8 cellular contexts compared by ENCODE assay signal in the genomic region with DNA sequence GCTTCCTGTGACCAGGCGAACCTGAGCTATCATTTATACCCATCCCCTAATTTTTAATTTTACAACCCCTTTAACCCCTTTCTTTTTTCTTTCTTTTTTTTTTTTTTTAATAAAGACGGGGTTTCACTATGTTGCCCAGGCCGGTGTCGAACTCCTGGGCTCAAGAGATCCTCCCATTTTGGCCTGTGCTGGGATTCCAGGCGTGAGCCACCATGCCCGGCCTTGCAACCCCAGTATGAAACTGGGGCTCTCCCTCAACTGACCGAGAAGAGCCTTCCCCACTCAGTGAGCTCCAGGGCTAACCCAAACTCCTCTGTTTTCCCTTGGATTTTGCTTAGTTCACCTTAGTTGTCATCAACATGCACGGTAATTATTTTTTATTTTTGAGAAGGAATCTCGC. TPM values are rescaled to one million over a fixed set of nuclear protein-coding genes. Genes with fewer than 3 reads are reported as not detected.
DNase-seq lines count a peak whose midpoint lies in the region; ATAC-seq and TF ChIP-seq lines count a peak whose summit lies in the region.

No MANE protein-coding gene starts in this region.

- peak overlapping the region; percentile 78 to 96 (median 84) for H3K4me3 ChIP-seq in BLaER1 treated with 17β-estradiol and CSF1 and Interleukin-3, amounts not matched to agents 10 nM and 100 nM
- H3K4me3 ChIP-seq in LNCaP clone FGC (ENCODE audit: low read depth, low read length) = peak overlapping the region; percentile 81

- H3K4me2 ChIP-seq in BLaER1 treated with 17β-estradiol and CSF1 and Interleukin-3, amounts not matched to agents 10 nM and 100 nM = peak overlapping the region; percentile 80 to 96 (median 90)

- no peaks in the 10 kb centered on the region for H3K9me3 ChIP-seq in BLaER1 treated with 17β-estradiol and CSF1 and Interleukin-3, amounts not matched to agents 10 nM and 100 nM (replicated peaks in 1 of 11)

- TF ChIP-seq CTCF in LNCaP clone FGC (IDR thresholded peaks at IDR 0.05; ENCODE audit: control insufficient read depth, extremely low read depth, insufficient read depth) = no peak

- DNase-seq in LNCaP clone FGC (ENCODE audit: low read depth) (no peak), dermis blood vessel endothelial cell (peak; percentile 16), LoVo (ENCODE audit: low spot score) (no peak), DMS79 (lab: John Stamatoyannopoulos, UW) (no peak)
- DNase-seq in natural killer cell treated with Interleukin-12 subunit alpha and Interleukin-12 subunit beta and Interleukin-15 and Interleukin-18, amount 100 ng/mL, for 72 hours (ENCODE audit: low spot score) = no peak
- DNase-seq in effector CD4-positive, alpha-beta T cell = no peak

- ATAC-seq in natural killer cell treated with Interleukin-12 subunit alpha and Interleukin-12 subunit beta and Interleukin-15 and Interleukin-18, amount 100 ng/mL, for 72 hours = no peak
- ATAC-seq in HG03442 (IDR thresholded peaks at IDR 0.05; ENCODE audit: unreplicated experiment) = no peak

- peak overlapping the region; percentile 95 to 100 (median 99) for H3K9ac ChIP-seq in BLaER1 treated with 17β-estradiol and CSF1 and Interleukin-3, amounts not matched to agents 10 nM and 100 nM

- H3K27ac Mint-ChIP-seq in natural killer cell treated with Interleukin-12 subunit alpha and Interleukin-12 subunit beta and Interleukin-15 and Interleukin-18, amount 100 ng/mL, for 72 hours = peak overlapping the region; percentile 98 to 99

- H4K20me1 ChIP-seq in BLaER1 treated with 17β-estradiol and CSF1 and Interleukin-3, amounts not matched to agents 10 nM and 100 nM = peaks cover 0 to 18% (median 0%) of the 10 kb centered on the region in 11 experiments; a peak in 3 of 22 replicates

- peaks cover 24 to 58% (median 45%) of the 10 kb centered on the region in 10 experiments for H3K4me1 ChIP-seq in BLaER1 treated with 17β-estradiol and CSF1 and Interleukin-3, amounts not matched to agents 10 nM and 100 nM

- no peaks in the 10 kb centered on the region for H3K27me3 ChIP-seq in BLaER1 treated with 17β-estradiol and CSF1 and Interleukin-3, amounts not matched to agents 10 nM and 100 nM

- H3K36me3 ChIP-seq in BLaER1 treated with 17β-estradiol and CSF1 and Interleukin-3, amounts not matched to agents 10 nM and 100 nM = peaks cover 34 to 66% (median 50%) of the 10 kb centered on the region in 11 experiments; a peak in 21 of 22 replicates

- H3K4me1 Mint-ChIP-seq in natural killer cell treated with Interleukin-12 subunit alpha and Interleukin-12 subunit beta and Interleukin-15 and Interleukin-18, amount 100 ng/mL, for 72 hours (ENCODE audit: low read depth in 2 of 2) = peaks cover 31 to 37% of the 10 kb centered on the region in 2 donors

- H3K36me3 Mint-ChIP-seq in natural killer cell treated with Interleukin-12 subunit alpha and Interleukin-12 subunit beta and Interleukin-15 and Interleukin-18, amount 100 ng/mL, for 72 hours = peaks cover 20% of the 10 kb centered on the region

- peak overlapping the region; percentile 96 to 100 (median 99) for H3K27ac ChIP-seq in BLaER1 treated with 17β-estradiol and CSF1 and Interleukin-3, amounts not matched to agents 10 nM and 100 nM

- H3K27me3 Mint-ChIP-seq in natural killer cell treated with Interleukin-12 subunit alpha and Interleukin-12 subunit beta and Interleukin-15 and Interleukin-18, amount 100 ng/mL, for 72 hours = no peaks in the 10 kb centered on the region

- peak overlapping the region; percentile 100 for H3K4me3 Mint-ChIP-seq in natural killer cell treated with Interleukin-12 subunit alpha and Interleukin-12 subunit beta and Interleukin-15 and Interleukin-18, amount 100 ng/mL, for 72 hours

- H3K9me3 Mint-ChIP-seq in natural killer cell treated with Interleukin-12 subunit alpha and Interleukin-12 subunit beta and Interleukin-15 and Interleukin-18, amount 100 ng/mL, for 72 hours = no peaks in the 10 kb centered on the region

RNA-seq across cellular contexts. Expression of gene CPSF2, which starts 1.0 kb away (rescaled TPM):
- total RNA-seq in dermis blood vessel endothelial cell = 47.8 and 93.6 TPM in 2 replicates
- 10 to 100 TPM; 65.0 to 71.9 TPM for total RNA-seq in natural killer cell treated with Interleukin-12 subunit alpha and Interleukin-12 subunit beta and Interleukin-15 and Interleukin-18, amount 100 ng/mL, for 72 hours

RNA-seq across cellular contexts. Expression of gene NDUFB1, which starts 1.3 kb away (rescaled TPM):
- 102 and 208 TPM in 2 replicates for total RNA-seq in dermis blood vessel endothelial cell
- 10 to 100 TPM; 69.6 to 95.5 TPM for total RNA-seq in natural killer cell treated with Interleukin-12 subunit alpha and Interleukin-12 subunit beta and Interleukin-15 and Interleukin-18, amount 100 ng/mL, for 72 hours

RNA-seq across cellular contexts. Expression of gene ATXN3, which starts 16.4 kb away (rescaled TPM):
- total RNA-seq in dermis blood vessel endothelial cell = 83.6 and 104 TPM in 2 replicates
- 10 to 100 TPM; 22.3 to 27.2 TPM for total RNA-seq in natural killer cell treated with Interleukin-12 subunit alpha and Interleukin-12 subunit beta and Interleukin-15 and Interleukin-18, amount 100 ng/mL, for 72 hours
